ENCODE assay signal across 13 cellular contexts in the genomic region with DNA sequence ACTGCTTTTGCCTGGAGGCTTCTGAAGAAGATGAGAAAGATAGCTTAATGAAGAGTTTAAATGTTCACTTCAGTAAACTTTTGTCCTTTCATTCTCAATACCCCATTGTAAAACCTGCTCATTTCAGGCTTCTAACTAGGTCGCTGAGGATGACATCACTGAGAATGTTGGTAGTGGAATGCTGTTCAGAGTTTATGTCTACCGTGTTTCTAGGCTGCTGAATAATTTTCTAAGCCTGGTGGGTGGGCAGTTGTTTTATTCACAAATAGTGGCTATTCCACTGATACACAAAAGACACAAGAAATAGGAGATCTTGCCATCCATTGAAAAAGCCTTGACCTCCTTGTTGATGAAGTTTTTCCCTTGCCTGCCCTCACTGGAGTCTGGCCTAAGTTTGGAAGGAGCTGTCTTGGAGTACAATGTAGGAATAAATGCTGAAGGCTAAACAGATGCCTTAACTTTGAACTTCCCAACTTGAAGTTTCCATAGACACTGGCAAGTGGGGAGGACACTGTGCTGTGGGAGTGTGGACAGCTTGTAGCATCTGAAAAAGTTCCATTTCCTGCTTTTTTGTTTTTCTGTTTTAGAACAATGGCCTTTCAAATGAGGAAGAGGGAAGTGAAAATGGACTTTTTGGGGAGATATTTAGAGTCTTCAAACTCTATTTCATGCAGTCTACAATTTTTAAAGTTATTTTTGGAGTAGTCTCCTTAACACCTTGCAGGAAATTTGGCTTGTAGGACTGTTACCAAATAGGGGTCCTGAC. TPM values are rescaled to one million over a fixed set of nuclear protein-coding genes. Genes with fewer than 3 reads are reported as not detected.
DNase-seq lines count a peak whose midpoint lies in the region; ATAC-seq, FAIRE-seq and TF ChIP-seq lines count a peak whose summit lies in the region.
"Had no signal": no experiment of that assay in that cellular context is flagged by ENCODE, and none has a peak within 500 bp of the region (broad histone marks: within the 10 kb centered on the region; RNA-seq: fewer than 3 reads in every experiment).

No MANE protein-coding gene starts in this region.

- H3K9me3 Mint-ChIP-seq in CD14-positive monocyte = peaks cover 0 to 5% (median 0%) of the 10 kb centered on the region in 7 donors

- peaks cover 33% of the 10 kb centered on the region for H3K4me1 ChIP-seq in GM12878 (ENCODE audit: control insufficient read depth, insufficient read depth, low read length)

- ATAC-seq in GM19023 (IDR thresholded peaks at IDR 0.05; ENCODE audit: unreplicated experiment) (peak; percentile 44), HG03025 (IDR thresholded peaks at IDR 0.05; ENCODE audit: low FRiP score, unreplicated experiment) (peak; percentile 60), GM12878 (peak; percentile 81)
- ATAC-seq: stimulated activated naive CD8-positive, alpha-beta T cell treated with anti-CD3 and anti-CD28 coated beads, Interleukin-15, Interleukin-2, amounts not matched to agents 100 U/mL and 50 U/mL, for 24 hours had no signal

- POLR2A ChIA-PET in GM12878 (lab: Charles Lee) = interaction anchor here (0.6 kb wide), 1 partner anchor 123 kb away, joined by 3 read pairs; no protein-coding TSS in a partner anchor

- 0 out of 2 replicates have a peak overlapping the region, but pooled peaks have one; percentile 2 for H2AFZ ChIP-seq in GM12878 (ENCODE audit: control insufficient read depth, low read depth, low read length)

- peaks cover 0 to 9% of the 10 kb centered on the region in 2 experiments for H3K36me3 ChIP-seq in GM12878 (ENCODE audit: control insufficient read depth in 2 of 2, insufficient read depth in 2 of 2, low read length in 1 of 2)

- peak overlapping the region; percentile 65 for H3K27ac ChIP-seq in GM12878 (ENCODE audit: control insufficient read depth, insufficient read depth)
- H3K27ac ChIP-seq: epithelial cell of prostate had no signal

- CTCF ChIA-PET in GM12878 (lab: Yijun Ruan, JAX) = interaction anchor here (0.7 to 2.8 kb wide), 2 partner anchors 25 to 100 kb away, joined by 3 to 13 read pairs; no protein-coding TSS in a partner anchor

- peak overlapping the region; percentile 59 to 95 (median 83) for H3K27ac Mint-ChIP-seq in CD14-positive monocyte

- no peak for FAIRE-seq in GM12878 (lab: Jason Lieb, UNC)

- SMC1A ChIA-PET in GM12878 (lab: Charles Lee; ENCODE audit: uncharacterized antibody, unreplicated experiment) = interaction anchor here (0.7 to 5.3 kb wide), 6 partner anchors 10 to 100 kb away, joined by 3 to 20 read pairs (median 3); no protein-coding TSS in a partner anchor

- in situ Hi-C loops in GM12878 (cut with MboI) = no loop called here

- no peak overlapping the region for H3K9ac ChIP-seq in GM12878 (ENCODE audit: control insufficient read depth, insufficient read depth, low read length)

- RAD21 ChIA-PET in GM12878 (lab: Charles Lee; ENCODE audit: unreplicated experiment) = interaction anchor here (1.0 to 4.1 kb wide), 4 partner anchors 64 to 410 kb away, joined by 3 to 20 read pairs (median 3); no protein-coding TSS in a partner anchor

- H3K79me2 ChIP-seq in GM12878 (ENCODE audit: control insufficient read depth, insufficient read depth, low read length) = peaks cover 22% of the 10 kb centered on the region

- H4K20me1 ChIP-seq in GM12878 (ENCODE audit: control insufficient read depth, insufficient read depth) = no peaks in the 10 kb centered on the region

- H3K27me3 ChIP-seq in GM12878 (replicated peaks in 1 of 2; ENCODE audit: control insufficient read depth in 2 of 2, insufficient read depth in 2 of 2, low read length in 1 of 2) = no peaks in the 10 kb centered on the region
- H3K27me3 ChIP-seq: sigmoid colon had no signal

- DNase-seq in CD14-positive monocyte (ENCODE audit: low spot score) = no peak
- DNase-seq in GM12878 (ENCODE audit: low read depth, low spot score) = no peak
- no peak for DNase-seq in NCI-H2196 treated with DMSO at 0.1 percent for 48 hours (lab: John Stamatoyannopoulos, UW; ENCODE audit: unreplicated experiment)
- no peak for DNase-seq in COR-L47 (lab: John Stamatoyannopoulos, UW)
- no peak for DNase-seq in NCI-H2107 (lab: John Stamatoyannopoulos, UW)
- DNase-seq in UCSD-AML1 (lab: John Stamatoyannopoulos, UW; ENCODE audit: unreplicated experiment) = no peak
- DNase-seq: AML-193; NCI-H446 treated with DMSO at 0.1 percent for 48 hours; sigmoid colon; stimulated activated naive CD8-positive, alpha-beta T cell treated with anti-CD3 and anti-CD28 coated beads, Interleukin-15, Interleukin-2, amounts not matched to agents 100 U/mL and 50 U/mL, for 24 hours had no signal

- H3K4me3 ChIP-seq in GM12878 = peak overlapping the region; percentile 24
- H3K4me3 ChIP-seq: sigmoid colon had no signal

- 20% methylated on average over 2 of the region's 2 CpGs for WGBS in GM12878 (ENCODE audit: insufficient coverage, insufficient replicate concordance, low lambda C conversion rate, missing lambda C conversion rate)

- H3K4me3 Mint-ChIP-seq in CD14-positive monocyte = peak overlapping the region; percentile 20 to 70

- H3K9me3 ChIP-seq in GM12878 (replicated peaks; ENCODE audit: control insufficient read depth, insufficient read depth, low read length) = no peaks in the 10 kb centered on the region; the same call in 2 of the 3 replicates
- H3K9me3 ChIP-seq: sigmoid colon had no signal

- peaks cover 19% of the 10 kb centered on the region for H3K4me1 Mint-ChIP-seq in CD14-positive monocyte

- TF ChIP-seq RAD21 in GM12878 (IDR thresholded peaks at IDR 0.05; ENCODE audit: insufficient read depth, low read depth, low read length) = no peak

- TF ChIP-seq POLR2A in GM12878 (IDR thresholded peaks at IDR 0.05; ENCODE audit: low read depth, low read length) = no peak

- TF ChIP-seq CTCF in CD14-positive monocyte (IDR thresholded peaks at IDR 0.05) = no peak
- no peak for TF ChIP-seq CTCF in GM12878 (IDR thresholded peaks at IDR 0.05 in 2 of 3, conservative IDR thresholded peaks at IDR 0.05 in 1 of 3; ENCODE audit: control insufficient read depth in 2 of 3, extremely low read depth in 1 of 3, insufficient read depth in 1 of 3, low read depth in 3 of 3, low read length in 3 of 3)

- BruUV-seq in GM12878 (replicated peaks; lab: Mats Ljungman, UMichigan) = no TSS peak

- intact Hi-C loops in CD14-positive monocyte (cut with micrococcal nuclease) (no loop called here), GM12878 (cut with micrococcal nuclease; ENCODE audit: unreplicated experiment) (loop anchor here (2.0 kb wide), 1 partner anchor 59 kb away; a partner anchor contains a TSS)

- H3K36me3 Mint-ChIP-seq in CD14-positive monocyte = peaks cover 13% of the 10 kb centered on the region in 2 donors

- TF ChIP-seq EP300 in GM12878 (IDR thresholded peaks at IDR 0.05; ENCODE audit: borderline replicate concordance in 1 of 2, control insufficient read depth in 1 of 2, low read depth in 2 of 2, low read length in 2 of 2) = peak; percentile 8 to 40; a peak in 1 of 4 replicates

- peak overlapping the region; percentile 58 for H3K4me2 ChIP-seq in GM12878 (ENCODE audit: control insufficient read depth, insufficient read depth)

- peaks cover 0 to 2% (median 0%) of the 10 kb centered on the region in 3 donors for H3K27me3 Mint-ChIP-seq in CD14-positive monocyte (ENCODE audit: low read depth in 3 of 3)

TF ChIP-seq in GM12878, 131 proteins besides CTCF, POLR2A, EP300 and RAD21 (continues in another document):
- TF ChIP-seq NFYA (IDR thresholded peaks at IDR 0.05; ENCODE audit: borderline replicate concordance, low read depth, low read length) (no peak), BHLHE40 (IDR thresholded peaks at IDR 0.05; ENCODE audit: borderline replicate concordance in 1 of 2, low read depth in 2 of 2, low read length in 1 of 2) (no peak), FOXK2 (IDR thresholded peaks at IDR 0.05) (no peak)
- TF ChIP-seq, protein P1, sequence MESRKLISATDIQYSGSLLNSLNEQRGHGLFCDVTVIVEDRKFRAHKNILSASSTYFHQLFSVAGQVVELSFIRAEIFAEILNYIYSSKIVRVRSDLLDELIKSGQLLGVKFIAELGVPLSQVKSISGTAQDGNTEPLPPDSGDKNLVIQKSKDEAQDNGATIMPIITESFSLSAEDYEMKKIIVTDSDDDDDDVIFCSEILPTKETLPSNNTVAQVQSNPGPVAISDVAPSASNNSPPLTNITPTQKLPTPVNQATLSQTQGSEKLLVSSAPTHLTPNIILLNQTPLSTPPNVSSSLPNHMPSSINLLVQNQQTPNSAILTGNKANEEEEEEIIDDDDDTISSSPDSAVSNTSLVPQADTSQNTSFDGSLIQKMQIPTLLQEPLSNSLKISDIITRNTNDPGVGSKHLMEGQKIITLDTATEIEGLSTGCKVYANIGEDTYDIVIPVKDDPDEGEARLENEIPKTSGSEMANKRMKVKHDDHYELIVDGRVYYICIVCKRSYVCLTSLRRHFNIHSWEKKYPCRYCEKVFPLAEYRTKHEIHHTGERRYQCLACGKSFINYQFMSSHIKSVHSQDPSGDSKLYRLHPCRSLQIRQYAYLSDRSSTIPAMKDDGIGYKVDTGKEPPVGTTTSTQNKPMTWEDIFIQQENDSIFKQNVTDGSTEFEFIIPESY (IDR thresholded peaks at IDR 0.05) = no peak

RNA-seq across cellular contexts. Expression of a gene that starts 59.2 kb away (rescaled TPM):
- polyA plus RNA-seq in CD14-positive monocyte (10 to 100 TPM; 25.3 to 47.1 TPM), GM12878 (2011; rRNA removed) (86.4 and 93.0 TPM in 2 replicates), GM12878 (2014; fragmentation: Illumina TruSeq; extraction: Trizol) (53.0 and 61.9 TPM in 2 replicates), GM12878 (2014; fragmentation: Nextera tagmentation; extraction: Ambion mirVana) (1 to 10 TPM; 6.7 to 8.9 TPM), GM12878 (2014; rRNA removed) (25.8 and 27.1 TPM in 2 replicates), GM12878 (2016; fragmentation: Nextera tagmentation; extraction: Ambion mirVana) (10 to 100 TPM; 29.4 to 40.1 TPM)
- total RNA-seq in GM12878 (2013; cell fraction: nucleolus; rRNA removed) = 41.8 and 42.1 TPM in 2 replicates
- total RNA-seq in GM12878 (2014; rRNA removed) (17.8 and 18.6 TPM in 2 replicates), GM12878 (2014; rRNA removed; fragmentation: Illumina TruSeq; extraction: Trizol) (17.4 and 17.5 TPM in 2 replicates), GM12878 (2021) (51.2 and 54.5 TPM in 2 replicates)
- polyA plus RNA-seq in GM12878 (2011; ENCODE audit: low read depth) = 10.2 TPM
- 55.2 and 67.9 TPM in 2 replicates for polyA plus RNA-seq in GM12878 (2011; cell fraction: cytosol; rRNA removed)
- polyA plus RNA-seq in GM12878 (2011; cell fraction: nucleus; rRNA removed) = 112 and 116 TPM in 2 replicates
- polyA plus RNA-seq in GM12878 (2012) = 16.1 and 27.8 TPM in 2 replicates
- polyA minus RNA-seq in GM12878 (2011; rRNA and poly(A)+ RNA removed) = 82.1 and 117 TPM in 2 replicates
- polyA minus RNA-seq in GM12878 (2011; cell fraction: cytosol; rRNA and poly(A)+ RNA removed) = 22.2 and 23.4 TPM in 2 replicates
- polyA minus RNA-seq in GM12878 (2011; cell fraction: nucleus; rRNA and poly(A)+ RNA removed) = 10.6 and 15.8 TPM in 2 replicates
